Comparison of ENCODE assay signal across 8 cellular contexts in genomic region chr2:230849633-230850357, GRCh38. TPM values are rescaled to one million over a fixed set of nuclear protein-coding genes. Genes with fewer than 3 reads are reported as not detected.
DNase-seq lines count a peak whose midpoint lies in the region; ATAC-seq and TF ChIP-seq lines count a peak whose summit lies in the region.

No MANE protein-coding gene starts in this region.

- no TSS peak for BruUV-seq in HCT116 (replicated peaks; lab: Mats Ljungman, UMichigan)

- H3K4me1 Mint-ChIP-seq in chondrocyte (ENCODE audit: low read depth), result peaks cover 3% of the 10 kb centered on the region
- H3K4me1 Mint-ChIP-seq in natural killer cell treated with Interleukin-12 subunit alpha and Interleukin-12 subunit beta and Interleukin-15 and Interleukin-18, amount 100 ng/mL, for 72 hours (ENCODE audit: low read depth in 2 of 2), result peaks cover 2 to 9% of the 10 kb centered on the region in 2 donors

- H4K20me1 ChIP-seq in HCT116 (ENCODE audit: insufficient read depth), result no peaks in the 10 kb centered on the region

- peak; percentile 64 to 98 (median 94) for TF ChIP-seq CTCF in HCT116 (IDR thresholded peaks at IDR 0.05 in 2 of 3, conservative IDR thresholded peaks at IDR 0.05 in 1 of 3; ENCODE audit: borderline replicate concordance in 1 of 3, insufficient read depth in 1 of 3, low read depth in 2 of 3, low read length in 2 of 3)
- peak; percentile 80 for TF ChIP-seq CTCF in chondrocyte (IDR thresholded peaks at IDR 0.05)
- TF ChIP-seq CTCF in testis (IDR thresholded peaks at IDR 0.05), result peak; percentile 42 to 91 (median 72)

- POLR2A ChIA-PET in HCT116 (lab: Charles Lee), result no interaction called here

- H3K4me2 ChIP-seq in HCT116 (ENCODE audit: low read length), result peak overlapping the region; percentile 39

- no peaks in the 10 kb centered on the region for H3K27me3 ChIP-seq in HCT116 (ENCODE audit: insufficient read depth, low read length)
- no peaks in the 10 kb centered on the region for H3K27me3 ChIP-seq in testis

- H3K9me3 Mint-ChIP-seq in chondrocyte (ENCODE audit: low read depth), result no peaks in the 10 kb centered on the region
- H3K9me3 Mint-ChIP-seq in natural killer cell treated with Interleukin-12 subunit alpha and Interleukin-12 subunit beta and Interleukin-15 and Interleukin-18, amount 100 ng/mL, for 72 hours, result no peaks in the 10 kb centered on the region

- no peak overlapping the region for H3K4me3 ChIP-seq in HCT116 (replicated peaks in 1 of 2; ENCODE audit: low read depth in 1 of 2, low read length in 2 of 2)
- H3K4me3 ChIP-seq in testis, result peak overlapping the region; percentile 5 to 46

- DNase-seq in 8988T (peak; percentile 70), HCT116 (ENCODE audit: low read depth, low spot score) (peak; percentile 35), chondrocyte (ENCODE audit: low spot score) (no peak), testis (peak; percentile 85), NCI-H82 (lab: John Stamatoyannopoulos, UW) (no peak), G401 (ENCODE audit: low spot score) (no peak)
- peak; percentile 66 to 69 for DNase-seq in activated CD4-positive, alpha-beta T cell treated with anti-CD3 and anti-CD28 coated beads for 24 hours (ENCODE audit: low read depth in 2 of 2)
- peak; percentile 79 for DNase-seq in natural killer cell treated with Interleukin-12 subunit alpha and Interleukin-12 subunit beta and Interleukin-15 and Interleukin-18, amount 100 ng/mL, for 72 hours (ENCODE audit: low spot score)

- peak; percentile 42; the same call in 1 of the 2 replicates for TF ChIP-seq RAD21 in HCT116 (IDR thresholded peaks at IDR 0.05; ENCODE audit: low read depth)

- peak; percentile 79 for ATAC-seq in HCT116
- ATAC-seq in natural killer cell treated with Interleukin-12 subunit alpha and Interleukin-12 subunit beta and Interleukin-15 and Interleukin-18, amount 100 ng/mL, for 72 hours, result peak; percentile 60 to 72

- in situ Hi-C loops in G401 (cut with HindIII; ENCODE audit: low sequenced_read_pairs), result no loop called here

- intact Hi-C loops in HCT116 (cut with micrococcal nuclease), result loop anchor here (1.0 kb wide), 1 partner anchor 15 kb away; the partner anchor contains the start of gene ITM2C
- intact Hi-C loops in testis (cut with DNase I; ENCODE audit: low total_unique reads), result no loop called here

- 38 to 57% methylated on average over 40 of the region's 40 CpGs for WGBS in testis, 2 donors

- H3K4me3 Mint-ChIP-seq in chondrocyte (ENCODE audit: unreplicated experiment), result no peak overlapping the region
- peak overlapping the region; percentile 7 for H3K4me3 Mint-ChIP-seq in natural killer cell treated with Interleukin-12 subunit alpha and Interleukin-12 subunit beta and Interleukin-15 and Interleukin-18, amount 100 ng/mL, for 72 hours

- CTCF ChIA-PET in HCT116 (lab: Charles Lee), result interaction anchor here (1.5 kb wide), 1 partner anchor 9 kb away, joined by 6 read pairs; no protein-coding TSS in a partner anchor

- no peaks in the 10 kb centered on the region for H3K36me3 Mint-ChIP-seq in chondrocyte (ENCODE audit: low read depth)
- H3K36me3 Mint-ChIP-seq in natural killer cell treated with Interleukin-12 subunit alpha and Interleukin-12 subunit beta and Interleukin-15 and Interleukin-18, amount 100 ng/mL, for 72 hours, result no peaks in the 10 kb centered on the region

- H3K9me3 ChIP-seq in HCT116 (ENCODE audit: control insufficient read depth in 1 of 2, insufficient read depth in 1 of 2, low read depth in 1 of 2, low read length in 2 of 2) (no peaks in the 10 kb centered on the region), testis (no peaks in the 10 kb centered on the region)

- TF ChIP-seq POLR2A in HCT116 (IDR thresholded peaks at IDR 0.05; ENCODE audit: borderline replicate concordance, extremely low read depth, insufficient read depth, insufficient read length) (no peak), testis (IDR thresholded peaks at IDR 0.05) (no peak)

- peaks cover 33% of the 10 kb centered on the region for H3K27me3 Mint-ChIP-seq in chondrocyte (ENCODE audit: low read depth)
- H3K27me3 Mint-ChIP-seq in natural killer cell treated with Interleukin-12 subunit alpha and Interleukin-12 subunit beta and Interleukin-15 and Interleukin-18, amount 100 ng/mL, for 72 hours, result peaks cover 54 to 81% of the 10 kb centered on the region in 2 donors

- no peak overlapping the region for H3K27ac Mint-ChIP-seq in chondrocyte (ENCODE audit: unreplicated experiment)
- H3K27ac Mint-ChIP-seq in natural killer cell treated with Interleukin-12 subunit alpha and Interleukin-12 subunit beta and Interleukin-15 and Interleukin-18, amount 100 ng/mL, for 72 hours, result peak overlapping the region in 1 of 2 donors; percentile 40

- H3K79me2 ChIP-seq in HCT116 (ENCODE audit: insufficient read depth, low read length), result no peaks in the 10 kb centered on the region

- no peaks in the 10 kb centered on the region for H3K9me2 ChIP-seq in HCT116 (ENCODE audit: insufficient read depth)

- RAD21 ChIA-PET in HCT116 (lab: Charles Lee; ENCODE audit: low non-redundant PET in 1 of 2, low total read pairs in 2 of 2, uncharacterized antibody in 2 of 2, unreplicated experiment in 2 of 2), result no interaction called here

- no peak overlapping the region for H3K9ac ChIP-seq in HCT116 (ENCODE audit: low read length)

- H3K36me3 ChIP-seq in HCT116 (ENCODE audit: control insufficient read depth in 1 of 2, insufficient read depth in 2 of 2, low read length in 2 of 2), result no peaks in the 10 kb centered on the region
- H3K36me3 ChIP-seq in testis (ENCODE audit: low read depth, missing control alignments), result no peaks in the 10 kb centered on the region

- H3K4me1 ChIP-seq in HCT116 (ENCODE audit: control insufficient read depth in 1 of 2, insufficient read depth in 2 of 2, low read length in 2 of 2), result peaks cover 4 to 17% of the 10 kb centered on the region in 2 experiments; a peak in 3 of 4 replicates
- H3K4me1 ChIP-seq in testis, result no peaks in the 10 kb centered on the region

- H2AFZ ChIP-seq in HCT116 (ENCODE audit: low read depth, low read length, poor library complexity, severe bottlenecking), result peak overlapping the region; percentile 29

- H3K27ac ChIP-seq in HCT116 (ENCODE audit: low read depth, low read length) (no peak overlapping the region), testis (no peak overlapping the region)

TF ChIP-seq in HCT116, 20 proteins besides CTCF, POLR2A, EP300 and RAD21:
- TF ChIP-seq YY1 (IDR thresholded peaks at IDR 0.05; ENCODE audit: extremely low read depth, insufficient replicate concordance, low read depth, low read length) (no peak), EGR1 (IDR thresholded peaks at IDR 0.05; ENCODE audit: low read depth) (peak; percentile 97), POLR2AphosphoS5 (IDR thresholded peaks at IDR 0.05; ENCODE audit: low read depth, low read length) (no peak)

RNA-seq across cellular contexts. Expression of gene ITM2C, which starts 14.9 kb away (rescaled TPM):
- total RNA-seq in HCT116 (2021; ENCODE audit: unreplicated experiment), result 117 TPM
- 192 and 214 TPM in 2 replicates for polyA plus RNA-seq in HCT116 (2012)
- 114 to 215 TPM (median 208 TPM) in 3 replicates for total RNA-seq in chondrocyte
- total RNA-seq in natural killer cell treated with Interleukin-12 subunit alpha and Interleukin-12 subunit beta and Interleukin-15 and Interleukin-18, amount 100 ng/mL, for 72 hours, result 10 to 100 TPM in 1 of 2 donors, 1 to 10 TPM in 1; 2.7 to 21.7 TPM
- 10 to 100 TPM; 53.7 to 95.7 TPM for total RNA-seq in testis
- polyA plus RNA-seq in testis (ENCODE audit: insufficient read depth, low read depth, low replicate concordance), result 57.8 TPM
- total RNA-seq in G401 (2014; rRNA removed; shearing (Covaris generic)), result 232 and 273 TPM in 2 replicates

Comparison
In these comparisons a context has a peak if more than half of its experiments do, and no peak if none do; other contexts are left out.
1. DNase-seq: peak in 8988T (single experiment), HCT116 (single experiment), activated CD4-positive, alpha-beta T cell treated with anti-CD3 and anti-CD28 coated beads for 24 hours (2 of 2), natural killer cell treated with Interleukin-12 subunit alpha and Interleukin-12 subunit beta and Interleukin-15 and Interleukin-18, amount 100 ng/mL, for 72 hours (single experiment) and testis (single experiment); none in chondrocyte (single experiment), NCI-H82 (single experiment) and G401 (single experiment).
2. H3K4me3 ChIP-seq: peak in testis (2 of 2); none in HCT116 (0 of 2).
3. Peak in every context shown above with its lines, with median percentiles within 50 percentile points of each other: CTCF ChIP-seq.